In genomic region chr13:26934096-26934495, GRCh38 we compare ENCODE assay signal across 33 cellular contexts.
A peak's percentile ranks its signal among the peaks of the same experiment; 100 is the strongest.
DNase-seq lines count a peak whose midpoint lies in the region; ATAC-seq and TF ChIP-seq lines count a peak whose summit lies in the region.
"Had no signal": no experiment of that assay in that cellular context is flagged by ENCODE, and none has a peak within 500 bp of the region (broad histone marks: within the 10 kb centered on the region; RNA-seq: fewer than 3 reads in every experiment).

No MANE protein-coding gene starts in this region.

- DNase-seq in cardiac septum (ENCODE audit: low spot score): peak; percentile 31
- no peak for DNase-seq in heart left ventricle
- peak; percentile 27 for DNase-seq in endodermal cell
- DNase-seq in neural crest cell (ENCODE audit: low read depth, low spot score): no peak
- DNase-seq in mucosa of gallbladder (ENCODE audit: low spot score): no peak
- DNase-seq: 8988T; ACHN; AML-193; BE2C; C1 segment of cervical spinal cord; Caco-2; Calu3; CD4-positive, alpha-beta memory T cell; CD4-positive, alpha-beta T cell; CD4-positive, CD25-positive, alpha-beta regulatory T cell; CD8-positive, alpha-beta memory T cell; CD8-positive, alpha-beta T cell; COR-L47; DMS 273 treated with DMSO at 0.1 percent for 48 hours; DMS153; DMS53; DMS79; DMS79 treated with DMSO at 0.1 percent for 48 hours; DND-41; EL had no signal

- peaks cover 0 to 5% (median 0%) of the 10 kb centered on the region in 12 donors for H3K4me1 ChIP-seq in heart left ventricle
- no peaks in the 10 kb centered on the region for H3K4me1 ChIP-seq in endodermal cell (ENCODE audit: control insufficient read depth, insufficient read depth, low read length)
- H3K4me1 ChIP-seq: A549, BE2C had no signal

- H3K27ac ChIP-seq in heart left ventricle (no peak overlapping the region), endodermal cell (ENCODE audit: low read depth, low read length) (no peak overlapping the region)
- H3K27ac ChIP-seq: 22Rv1; A549; BLaER1; BLaER1 treated with 17β-estradiol and CSF1 and Interleukin-3, amounts not matched to agents 10 nM and 100 nM; C4-2B had no signal

- H3K27me3 Mint-ChIP-seq in endodermal cell (ENCODE audit: insufficient read depth) (peaks cover 5% of the 10 kb centered on the region), neural crest cell (ENCODE audit: low read depth) (no peaks in the 10 kb centered on the region)

- H3K4me3 Mint-ChIP-seq in endodermal cell: no peak overlapping the region
- no peak overlapping the region for H3K4me3 Mint-ChIP-seq in neural crest cell
- H3K4me3 Mint-ChIP-seq: B cell; CD14-positive monocyte; CD4-positive, alpha-beta memory T cell; CD4-positive, alpha-beta T cell; CD8-positive, alpha-beta memory T cell; CD8-positive, alpha-beta T cell had no signal

- no peak for TF ChIP-seq POLR2A in heart left ventricle (IDR thresholded peaks at IDR 0.05)

- no peaks in the 10 kb centered on the region for H3K36me3 Mint-ChIP-seq in endodermal cell (ENCODE audit: low read depth)
- H3K36me3 Mint-ChIP-seq in neural crest cell (ENCODE audit: low read depth): no peaks in the 10 kb centered on the region
- H3K36me3 Mint-ChIP-seq: CD14-positive monocyte; CD4-positive, alpha-beta memory T cell; CD4-positive, CD25-positive, alpha-beta regulatory T cell; CD8-positive, alpha-beta memory T cell; CD8-positive, alpha-beta T cell had no signal

- intact Hi-C loops in cardiac septum (cut with DNase I) (no loop called here), heart left ventricle (cut with DNase I) (loop anchor here in 3 of 10 donors (5.0 to 10.0 kb wide), 3 partner anchors 62 to 749 kb away; no protein-coding TSS in a partner anchor)

- 79 to 86% (median 83%) methylated on average over 7 of the region's 7 CpGs for WGBS in heart left ventricle, 4 donors
- 92 to 96% methylated on average over 3 to 7 of the region's 7 CpGs for WGBS in endodermal cell (ENCODE audit: insufficient coverage in 1 of 2, insufficient read length in 1 of 2), 2 experiments

- H3K27ac Mint-ChIP-seq in endodermal cell: no peak overlapping the region
- peak overlapping the region; percentile 9 for H3K27ac Mint-ChIP-seq in neural crest cell (ENCODE audit: unreplicated experiment)
- H3K27ac Mint-ChIP-seq: B cell; CD14-positive monocyte; CD4-positive, alpha-beta memory T cell; CD4-positive, alpha-beta T cell; CD4-positive, CD25-positive, alpha-beta regulatory T cell; CD8-positive, alpha-beta memory T cell; CD8-positive, alpha-beta T cell had no signal

- H3K4me3 ChIP-seq in heart left ventricle (no peak overlapping the region), endodermal cell (ENCODE audit: low read length) (no peak overlapping the region)
- H3K4me3 ChIP-seq: A549; BLaER1; BLaER1 treated with 17β-estradiol and CSF1 and Interleukin-3, amounts not matched to agents 10 nM and 100 nM had no signal

- H3K4me1 Mint-ChIP-seq in endodermal cell (no peaks in the 10 kb centered on the region), neural crest cell (peaks cover 4% of the 10 kb centered on the region)
- H3K4me1 Mint-ChIP-seq: CD14-positive monocyte had no signal

- ATAC-seq in heart left ventricle (no peak), HG03108 (IDR thresholded peaks at IDR 0.05; ENCODE audit: unreplicated experiment) (no peak)
- ATAC-seq: A549; CD8-positive, alpha-beta T cell had no signal

- H3K9ac ChIP-seq in endodermal cell (ENCODE audit: extremely low read depth, low read length, poor library complexity, severe bottlenecking): no peak overlapping the region
- H3K9ac ChIP-seq: BLaER1; BLaER1 treated with 17β-estradiol and CSF1 and Interleukin-3, amounts not matched to agents 10 nM and 100 nM had no signal

- H3K9me3 ChIP-seq in heart left ventricle (no peaks in the 10 kb centered on the region), endodermal cell (ENCODE audit: control insufficient read depth, low read length) (peaks cover 9% of the 10 kb centered on the region)
- H3K9me3 ChIP-seq: A549, BE2C, Caco-2 had no signal

- H3K27me3 ChIP-seq in heart left ventricle: peaks cover 0 to 8% (median 0%) of the 10 kb centered on the region in 9 donors
- H3K27me3 ChIP-seq in endodermal cell (ENCODE audit: control insufficient read depth, insufficient read depth, low read length, poor library complexity, severe bottlenecking): no peaks in the 10 kb centered on the region
- H3K27me3 ChIP-seq: BLaER1; BLaER1 treated with 17β-estradiol and CSF1 and Interleukin-3, amounts not matched to agents 10 nM and 100 nM had no signal

- no peaks in the 10 kb centered on the region for H3K36me3 ChIP-seq in heart left ventricle
- H3K36me3 ChIP-seq in endodermal cell (ENCODE audit: control insufficient read depth, insufficient read depth, low read length): no peaks in the 10 kb centered on the region
- H3K36me3 ChIP-seq: BE2C; BLaER1; BLaER1 treated with 17β-estradiol and CSF1 and Interleukin-3, amounts not matched to agents 10 nM and 100 nM had no signal

- TF ChIP-seq CTCF in heart left ventricle (IDR thresholded peaks at IDR 0.05): no peak
- TF ChIP-seq CTCF in endodermal cell (conservative IDR thresholded peaks at IDR 0.05): no peak
- TF ChIP-seq CTCF in neural crest cell (conservative IDR thresholded peaks at IDR 0.05): no peak

- peaks cover 8% of the 10 kb centered on the region for H3K9me3 Mint-ChIP-seq in endodermal cell
- H3K9me3 Mint-ChIP-seq in neural crest cell: peaks cover 3% of the 10 kb centered on the region
- H3K9me3 Mint-ChIP-seq: CD4-positive, alpha-beta memory T cell; CD4-positive, alpha-beta T cell; CD8-positive, alpha-beta memory T cell; CD8-positive, alpha-beta T cell had no signal

Comparison
In these comparisons a context has a peak if more than half of its experiments do, and no peak if none do; other contexts are left out.
1. DNase-seq: peak in cardiac septum (single experiment) and endodermal cell (single experiment); none in heart left ventricle (0 of 5), neural crest cell (single experiment) and mucosa of gallbladder (single experiment).